8 cellular contexts compared by ENCODE assay signal in the genomic region with DNA sequence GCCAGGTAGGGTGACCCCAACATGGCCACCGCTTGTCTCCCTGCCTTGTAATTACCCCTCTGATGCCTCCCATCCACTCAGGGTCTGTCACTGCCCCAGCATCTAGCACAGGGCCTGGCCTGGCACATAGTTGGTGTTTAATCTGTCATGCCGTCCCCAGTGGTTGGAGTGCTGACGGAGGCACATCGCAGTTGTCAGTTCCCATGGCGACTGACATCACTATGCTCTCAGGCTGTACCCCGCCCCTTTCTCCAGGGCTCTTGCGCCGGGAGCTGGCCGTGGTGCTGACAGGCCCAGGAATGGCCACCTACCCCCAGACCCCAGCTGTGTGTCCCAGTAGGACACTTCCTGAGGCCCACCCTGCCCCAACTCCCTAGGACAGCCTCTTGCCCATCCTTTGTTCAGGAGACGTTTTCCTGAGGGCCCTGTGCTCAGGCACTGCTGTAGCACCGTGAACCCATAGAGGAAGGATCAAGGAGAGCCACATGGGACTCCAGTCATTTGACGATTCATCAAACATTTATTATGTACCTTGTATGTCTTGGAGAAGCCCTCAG. TPM values are rescaled to one million over a fixed set of nuclear protein-coding genes. Genes with fewer than 3 reads are reported as not detected.
A peak's percentile ranks its signal among the peaks of the same experiment; 100 is the strongest.
DNase-seq lines count a peak whose midpoint lies in the region; ATAC-seq and TF ChIP-seq lines count a peak whose summit lies in the region.

No MANE protein-coding gene starts in this region.

- intact Hi-C loops in CD14-positive monocyte (cut with micrococcal nuclease) = no loop called here
- intact Hi-C loops in mucosa of descending colon (cut with DNase I, micrococcal nuclease) = no loop called here
- intact Hi-C loops in MCF 10A (cut with micrococcal nuclease) = no loop called here

- no peaks in the 10 kb centered on the region for H3K36me3 Mint-ChIP-seq in CD14-positive monocyte
- H3K36me3 Mint-ChIP-seq in effector memory CD8-positive, alpha-beta T cell (ENCODE audit: insufficient read depth) = peaks cover 18% of the 10 kb centered on the region
- peaks cover 4% of the 10 kb centered on the region for H3K36me3 Mint-ChIP-seq in MCF 10A (ENCODE audit: insufficient read depth, unreplicated experiment)

- BruUV-seq in MCF 10A (replicated peaks; lab: Mats Ljungman, UMichigan) = no TSS peak

- H3K4me1 Mint-ChIP-seq in CD14-positive monocyte = no peaks in the 10 kb centered on the region
- H3K4me1 Mint-ChIP-seq in effector memory CD8-positive, alpha-beta T cell (ENCODE audit: low read depth in 2 of 2) = peaks cover 2 to 4% of the 10 kb centered on the region in 2 donors
- H3K4me1 Mint-ChIP-seq in MCF 10A (ENCODE audit: insufficient read depth, unreplicated experiment) = no peaks in the 10 kb centered on the region

- H3K27me3 Mint-ChIP-seq in CD14-positive monocyte (ENCODE audit: low read depth in 3 of 3) (peaks cover 29 to 39% (median 32%) of the 10 kb centered on the region in 3 donors), MCF 10A (ENCODE audit: insufficient read depth, unreplicated experiment) (no peaks in the 10 kb centered on the region)
- H3K27me3 Mint-ChIP-seq in effector memory CD8-positive, alpha-beta T cell = peaks cover 25 to 64% of the 10 kb centered on the region in 2 donors

- H3K27ac Mint-ChIP-seq in CD14-positive monocyte (no peak overlapping the region), MCF 10A (ENCODE audit: low read depth, unreplicated experiment) (no peak overlapping the region)
- no peak overlapping the region for H3K27ac Mint-ChIP-seq in effector memory CD8-positive, alpha-beta T cell

- no peaks in the 10 kb centered on the region for H3K9me3 ChIP-seq in mucosa of descending colon

- ATAC-seq in effector memory CD8-positive, alpha-beta T cell (replicated peaks) = peak; percentile 35
- ATAC-seq in mucosa of descending colon = peak; percentile 55
- ATAC-seq in HG02763 (IDR thresholded peaks at IDR 0.05; ENCODE audit: unreplicated experiment) = no peak

- no peaks in the 10 kb centered on the region for H3K4me1 ChIP-seq in mucosa of descending colon (ENCODE audit: low read depth)

- no peak overlapping the region for H3K4me3 Mint-ChIP-seq in CD14-positive monocyte
- no peak overlapping the region for H3K4me3 Mint-ChIP-seq in effector memory CD8-positive, alpha-beta T cell
- no peak overlapping the region for H3K4me3 Mint-ChIP-seq in MCF 10A (ENCODE audit: unreplicated experiment)

- DNase-seq in CD14-positive monocyte (ENCODE audit: low spot score) = peak; percentile 48
- peak; percentile 55 for DNase-seq in MV-4-11 (lab: John Stamatoyannopoulos, UW)
- DNase-seq in effector memory CD8-positive, alpha-beta T cell = no peak
- DNase-seq in mucosa of descending colon = peak in 2 of 3 donors; percentile 34 to 41
- no peak for DNase-seq in MCF 10A (ENCODE audit: unreplicated experiment)
- DNase-seq in cerebellar cortex (ENCODE audit: low spot score) = no peak
- DNase-seq in NCI-H1105 treated with DMSO at 0.1 percent for 48 hours (lab: John Stamatoyannopoulos, UW) = no peak

- CTCF ChIA-PET in MCF 10A (lab: Yijun Ruan, JAX) = interaction anchor here (0.7 to 0.8 kb wide), 2 partner anchors 44 to 168 kb away, joined by 3 to 4 read pairs; no protein-coding TSS in a partner anchor

- H3K36me3 ChIP-seq in mucosa of descending colon (ENCODE audit: low read depth) = no peaks in the 10 kb centered on the region

- H3K9me3 Mint-ChIP-seq in CD14-positive monocyte (peaks cover 0 to 5% (median 0%) of the 10 kb centered on the region in 7 donors), MCF 10A (ENCODE audit: unreplicated experiment) (no peaks in the 10 kb centered on the region)
- no peaks in the 10 kb centered on the region for H3K9me3 Mint-ChIP-seq in effector memory CD8-positive, alpha-beta T cell

- TF ChIP-seq CTCF in CD14-positive monocyte (IDR thresholded peaks at IDR 0.05) (no peak), mucosa of descending colon (IDR thresholded peaks at IDR 0.05) (no peak), MCF 10A (IDR thresholded peaks at IDR 0.05; ENCODE audit: unreplicated experiment) (no peak)

- H3K4me3 ChIP-seq in mucosa of descending colon = no peak overlapping the region

- POLR2A ChIA-PET in MCF 10A (lab: Yijun Ruan, JAX) = no interaction called here

RNA-seq across cellular contexts. Expression of a gene that starts 23.0 kb away (rescaled TPM):
- not detected for polyA plus RNA-seq in CD14-positive monocyte
- 1 to 10 TPM; 1.7 to 4.4 (median 3.5) TPM for total RNA-seq in mucosa of descending colon
- 0.19 and 0.29 TPM in 2 replicates for total RNA-seq in MCF 10A (2022)

Comparison
In these comparisons a context has a peak if more than half of its experiments do, and no peak if none do; other contexts are left out.
1. DNase-seq: peak in CD14-positive monocyte (single experiment), MV-4-11 (single experiment) and mucosa of descending colon (2 of 3); none in effector memory CD8-positive, alpha-beta T cell (0 of 3), MCF 10A (single experiment), cerebellar cortex (single experiment) and NCI-H1105 treated with DMSO at 0.1 percent for 48 hours (single experiment).